ENCODE assay signal across 11 cellular contexts in the genomic region with DNA sequence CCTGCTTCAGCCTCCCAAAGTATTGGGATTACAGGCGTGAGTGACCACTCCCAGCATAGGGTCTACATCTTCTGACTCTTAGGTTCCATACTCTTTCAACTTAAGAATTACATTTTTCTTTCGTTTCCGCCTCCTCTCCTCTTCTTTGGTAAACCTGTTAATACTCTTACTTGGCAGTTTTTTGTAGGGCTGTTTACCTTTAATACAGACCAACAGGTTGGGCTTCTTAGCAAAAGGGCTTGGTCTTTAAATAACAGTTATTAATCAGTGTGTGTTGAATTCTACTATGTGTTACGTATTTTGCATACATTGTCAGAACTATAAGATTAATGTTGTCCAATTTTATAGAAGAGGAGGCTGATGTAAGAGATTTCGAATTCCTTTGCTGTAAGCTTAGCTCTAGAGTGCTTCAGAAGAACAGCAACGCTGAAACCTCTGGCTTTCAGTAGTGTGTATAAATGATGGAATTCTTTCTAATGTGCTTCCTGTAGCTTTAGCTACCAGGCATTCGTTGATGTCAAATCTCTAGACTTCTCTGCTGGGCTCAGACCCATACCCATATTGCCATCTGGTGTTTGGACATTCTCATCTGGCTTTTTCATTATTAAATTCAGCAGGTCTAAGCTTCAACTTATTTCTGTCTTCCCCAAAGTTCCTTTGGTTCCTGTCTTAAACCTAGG. TPM values are rescaled to one million over a fixed set of nuclear protein-coding genes. Genes with fewer than 3 reads are reported as not detected.
DNase-seq lines count a peak whose midpoint lies in the region; ATAC-seq and TF ChIP-seq lines count a peak whose summit lies in the region.
"Had no signal": no experiment of that assay in that cellular context is flagged by ENCODE, and none has a peak within 500 bp of the region (broad histone marks: within the 10 kb centered on the region; RNA-seq: fewer than 3 reads in every experiment).

No MANE protein-coding gene starts in this region.

- DNase-seq in NCI-H82 (lab: John Stamatoyannopoulos, UW) (peak; percentile 12), NCI-H82 treated with DMSO at 0.1 percent for 48 hours (lab: John Stamatoyannopoulos, UW; ENCODE audit: unreplicated experiment) (no peak), NCI-H446 treated with DMSO at 0.1 percent for 48 hours (lab: John Stamatoyannopoulos, UW) (peak; percentile 29), cerebellar cortex (ENCODE audit: low spot score) (peak; percentile 29), osteocyte (ENCODE audit: extremely low spot score, unreplicated experiment) (no peak), mesenteric fat pad (ENCODE audit: low spot score) (no peak), DMS53 (lab: John Stamatoyannopoulos, UW) (no peak)
- DNase-seq: activated CD4-positive, alpha-beta T cell treated with anti-CD3 and anti-CD28 coated beads for 1 hour; mucosa of descending colon had no signal

- H3K27ac Mint-ChIP-seq in osteocyte (ENCODE audit: unreplicated experiment), result peak overlapping the region; percentile 68

- peaks cover 56% of the 10 kb centered on the region for H3K4me1 Mint-ChIP-seq in osteocyte (ENCODE audit: unreplicated experiment)

- peaks cover 5% of the 10 kb centered on the region for H3K36me3 Mint-ChIP-seq in osteocyte (ENCODE audit: unreplicated experiment)

- ATAC-seq in HG03159 (IDR thresholded peaks at IDR 0.05; ENCODE audit: unreplicated experiment), result no peak
- ATAC-seq: gastroesophageal sphincter, mucosa of descending colon had no signal

- no peaks in the 10 kb centered on the region for H3K27me3 Mint-ChIP-seq in osteocyte (ENCODE audit: unreplicated experiment)

- no peaks in the 10 kb centered on the region for H3K9me3 Mint-ChIP-seq in osteocyte (ENCODE audit: unreplicated experiment)

- no peak for TF ChIP-seq CTCF in osteocyte (IDR thresholded peaks at IDR 0.05)

- H3K4me3 Mint-ChIP-seq in osteocyte (ENCODE audit: unreplicated experiment), result no peak overlapping the region

RNA-seq across cellular contexts. Expression of a gene that starts 3.1 kb away (rescaled TPM):
- total RNA-seq in osteocyte (6.3 and 7.1 TPM in 2 replicates), mesenteric fat pad (12.5 TPM)

Comparison
In these comparisons a context has a peak if more than half of its experiments do, and no peak if none do; other contexts are left out.
1. DNase-seq: peak in NCI-H82 (single experiment), NCI-H446 treated with DMSO at 0.1 percent for 48 hours (single experiment) and cerebellar cortex (single experiment); none in NCI-H82 treated with DMSO at 0.1 percent for 48 hours (single experiment), osteocyte (single experiment), mesenteric fat pad (single experiment) and DMS53 (single experiment).